ENCODE assay signal across 8 cellular contexts in genomic region chr2:65420712-65421431, GRCh38. TPM values are rescaled to one million over a fixed set of nuclear protein-coding genes. Genes with fewer than 3 reads are reported as not detected.
DNase-seq lines count a peak whose midpoint lies in the region; ATAC-seq, FAIRE-seq and TF ChIP-seq lines count a peak whose summit lies in the region.

No MANE protein-coding gene starts in this region.

- TF ChIP-seq POLR2A in breast epithelium (IDR thresholded peaks at IDR 0.05), result no peak

- POLR2A ChIA-PET in activated CD8-positive, alpha-beta T cell treated with anti-CD3 and anti-CD28 coated beads for 36 hours (lab: Charles Lee), result interaction anchor here (1.1 kb wide), 2 partner anchors 16 to 120 kb away, joined by 3 read pairs; no protein-coding TSS in a partner anchor

- intact Hi-C loops in activated CD8-positive, alpha-beta T cell treated with anti-CD3 and anti-CD28 coated beads for 36 hours (cut with micrococcal nuclease), result no loop called here
- intact Hi-C loops in breast epithelium (cut with DNase I; ENCODE audit: low total_unique reads), result no loop called here

- peak overlapping the region; percentile 73 for H3K27ac Mint-ChIP-seq in activated CD8-positive, alpha-beta T cell treated with anti-CD3 and anti-CD28 coated beads for 36 hours

- peaks cover 2% of the 10 kb centered on the region for H3K27me3 Mint-ChIP-seq in activated CD8-positive, alpha-beta T cell treated with anti-CD3 and anti-CD28 coated beads for 36 hours

- peak overlapping the region; percentile 22 for H3K4me3 Mint-ChIP-seq in activated CD8-positive, alpha-beta T cell treated with anti-CD3 and anti-CD28 coated beads for 36 hours

- peak; percentile 54 for ATAC-seq in GM19468 (IDR thresholded peaks at IDR 0.05; ENCODE audit: extremely low read depth, unreplicated experiment)
- peak; percentile 43 for ATAC-seq in activated CD8-positive, alpha-beta T cell treated with anti-CD3 and anti-CD28 coated beads for 36 hours

- H3K9me3 Mint-ChIP-seq in activated CD8-positive, alpha-beta T cell treated with anti-CD3 and anti-CD28 coated beads for 36 hours, result no peaks in the 10 kb centered on the region

- no peak for FAIRE-seq in HTR-8/SVneo (lab: Jason Lieb, UNC)

- 58% methylated on average over 6 of the region's 6 CpGs for WGBS in liver

- H3K4me2 ChIP-seq in BLaER1 treated with 17β-estradiol and CSF1 and Interleukin-3, amounts not matched to agents 10 nM and 100 nM, result peak overlapping the region; percentile 45 to 82 (median 75)

- H3K9me3 ChIP-seq in BLaER1 treated with 17β-estradiol and CSF1 and Interleukin-3, amounts not matched to agents 10 nM and 100 nM (replicated peaks in 1 of 11), result no peaks in the 10 kb centered on the region
- H3K9me3 ChIP-seq in liver (ENCODE audit: control insufficient read depth in 4 of 4, low read length in 3 of 4) (no peaks in the 10 kb centered on the region), breast epithelium (no peaks in the 10 kb centered on the region)

- peaks cover 22 to 43% (median 36%) of the 10 kb centered on the region in 10 experiments for H3K4me1 ChIP-seq in BLaER1 treated with 17β-estradiol and CSF1 and Interleukin-3, amounts not matched to agents 10 nM and 100 nM
- peaks cover 7 to 50% (median 29%) of the 10 kb centered on the region in 4 donors for H3K4me1 ChIP-seq in liver (ENCODE audit: control insufficient read depth in 4 of 4, insufficient read depth in 4 of 4, low read length in 3 of 4)
- peaks cover 0 to 4% of the 10 kb centered on the region in 2 donors for H3K4me1 ChIP-seq in breast epithelium

- H3K36me3 ChIP-seq in BLaER1 treated with 17β-estradiol and CSF1 and Interleukin-3, amounts not matched to agents 10 nM and 100 nM, result peaks cover 0 to 18% (median 0%) of the 10 kb centered on the region in 11 experiments; a peak in 4 of 22 replicates
- H3K36me3 ChIP-seq in liver (ENCODE audit: control insufficient read depth in 4 of 4, insufficient read depth in 3 of 4, low read depth in 1 of 4, low read length in 3 of 4) (no peaks in the 10 kb centered on the region), breast epithelium (no peaks in the 10 kb centered on the region)

- H3K27ac ChIP-seq in BLaER1 treated with 17β-estradiol and CSF1 and Interleukin-3, amounts not matched to agents 10 nM and 100 nM, result peak overlapping the region in 1 of 11 experiments; percentile 11; a peak in 1 of 22 replicates
- H3K27ac ChIP-seq in liver (ENCODE audit: low read depth in 1 of 2, low read length in 2 of 2) (no peak overlapping the region), breast epithelium (peak overlapping the region in 1 of 2 donors; percentile 53)

- H3K27me3 ChIP-seq in BLaER1 treated with 17β-estradiol and CSF1 and Interleukin-3, amounts not matched to agents 10 nM and 100 nM, result peaks cover 0 to 10% (median 0%) of the 10 kb centered on the region in 11 experiments; a peak in 1 of 22 replicates
- no peaks in the 10 kb centered on the region for H3K27me3 ChIP-seq in liver (ENCODE audit: control insufficient read depth in 4 of 4, insufficient read depth in 4 of 4, low read length in 3 of 4)
- H3K27me3 ChIP-seq in breast epithelium, result no peaks in the 10 kb centered on the region

- CTCF ChIA-PET in activated CD8-positive, alpha-beta T cell treated with anti-CD3 and anti-CD28 coated beads for 36 hours (lab: Charles Lee), result interaction anchor here (1.8 kb wide), 1 partner anchor 47 kb away, joined by 5 read pairs; no protein-coding TSS in a partner anchor

- H3K4me1 Mint-ChIP-seq in activated CD8-positive, alpha-beta T cell treated with anti-CD3 and anti-CD28 coated beads for 36 hours (ENCODE audit: low read depth), result peaks cover 31% of the 10 kb centered on the region

- no peaks in the 10 kb centered on the region for H3K36me3 Mint-ChIP-seq in activated CD8-positive, alpha-beta T cell treated with anti-CD3 and anti-CD28 coated beads for 36 hours (ENCODE audit: low read depth)

- peak overlapping the region in 1 of 10 experiments; percentile 19; a peak in 1 of 20 replicates for H3K4me3 ChIP-seq in BLaER1 treated with 17β-estradiol and CSF1 and Interleukin-3, amounts not matched to agents 10 nM and 100 nM
- H3K4me3 ChIP-seq in liver (ENCODE audit: low read depth in 1 of 3, low read length in 3 of 3) (no peak overlapping the region), breast epithelium (no peak overlapping the region)

- DNase-seq in HTR-8/SVneo (ENCODE audit: insufficient read length, low spot score) (peak; percentile 57), putamen (ENCODE audit: low spot score) (no peak), breast epithelium (ENCODE audit: low spot score in 2 of 2) (no peak), cerebellum (ENCODE audit: low spot score) (no peak)
- DNase-seq in activated CD8-positive, alpha-beta T cell treated with anti-CD3 and anti-CD28 coated beads for 36 hours, result no peak

- TF ChIP-seq RAD21 in liver (IDR thresholded peaks at IDR 0.05), result peak in 1 of 2 donors; percentile 10

- H4K20me1 ChIP-seq in BLaER1 treated with 17β-estradiol and CSF1 and Interleukin-3, amounts not matched to agents 10 nM and 100 nM, result peaks cover 89 to 100% (median 98%) of the 10 kb centered on the region in 11 experiments

- H3K9ac ChIP-seq in BLaER1 treated with 17β-estradiol and CSF1 and Interleukin-3, amounts not matched to agents 10 nM and 100 nM, result no peak overlapping the region
- H3K9ac ChIP-seq in liver (ENCODE audit: low read depth in 1 of 2, low read length in 2 of 2), result no peak overlapping the region

- no peak for TF ChIP-seq CTCF in activated CD8-positive, alpha-beta T cell treated with anti-CD3 and anti-CD28 coated beads for 36 hours (IDR thresholded peaks at IDR 0.05)
- TF ChIP-seq CTCF in liver (IDR thresholded peaks at IDR 0.05; ENCODE audit: low read depth, low read length, missing input control) (no peak), breast epithelium (IDR thresholded peaks at IDR 0.05) (no peak)

TF ChIP-seq in liver, 16 proteins besides CTCF, POLR2A, EP300 and RAD21:
- no peak for TF ChIP-seq SP1 (IDR thresholded peaks at IDR 0.05)
- TF ChIP-seq EGR1 (IDR thresholded peaks at IDR 0.05; ENCODE audit: low read depth in 2 of 2), result no peak
- no peak for TF ChIP-seq ZBTB33 (IDR thresholded peaks at IDR 0.05)
- peak; percentile 75 for TF ChIP-seq NR2F2 (IDR thresholded peaks at IDR 0.05)
- no peak for TF ChIP-seq FOXA1 (IDR thresholded peaks at IDR 0.05)
- TF ChIP-seq FOXA2 (IDR thresholded peaks at IDR 0.05), result no peak
- TF ChIP-seq REST (IDR thresholded peaks at IDR 0.05), result no peak
- no peak for TF ChIP-seq JUND (IDR thresholded peaks at IDR 0.05)
- TF ChIP-seq TAF1 (conservative IDR thresholded peaks at IDR 0.05), result no peak
- no peak for TF ChIP-seq YY1 (IDR thresholded peaks at IDR 0.05)
- peak in 1 of 2 donors; percentile 40 for TF ChIP-seq GABPA (IDR thresholded peaks at IDR 0.05 in 1 of 2, conservative IDR thresholded peaks at IDR 0.05 in 1 of 2)
- TF ChIP-seq HNF4G (IDR thresholded peaks at IDR 0.05), result no peak
- TF ChIP-seq HNF4A (conservative IDR thresholded peaks at IDR 0.05), result no peak

RNA-seq across cellular contexts. Expression of gene SPRED2, which starts 11.5 kb away (rescaled TPM):
- 1 to 10 TPM; 5.9 to 6.7 TPM for total RNA-seq in activated CD8-positive, alpha-beta T cell treated with anti-CD3 and anti-CD28 coated beads for 36 hours
- total RNA-seq in liver, result 1 to 10 TPM; 6.9 to 7.5 TPM
- polyA plus RNA-seq in liver, result 1 to 10 TPM; 6.7 to 7.3 TPM
- total RNA-seq in breast epithelium, result 10 to 100 TPM; 14.6 to 25.2 (median 25.2) TPM
- total RNA-seq in cerebellum, result 16.3 TPM
